In the genomic region with DNA sequence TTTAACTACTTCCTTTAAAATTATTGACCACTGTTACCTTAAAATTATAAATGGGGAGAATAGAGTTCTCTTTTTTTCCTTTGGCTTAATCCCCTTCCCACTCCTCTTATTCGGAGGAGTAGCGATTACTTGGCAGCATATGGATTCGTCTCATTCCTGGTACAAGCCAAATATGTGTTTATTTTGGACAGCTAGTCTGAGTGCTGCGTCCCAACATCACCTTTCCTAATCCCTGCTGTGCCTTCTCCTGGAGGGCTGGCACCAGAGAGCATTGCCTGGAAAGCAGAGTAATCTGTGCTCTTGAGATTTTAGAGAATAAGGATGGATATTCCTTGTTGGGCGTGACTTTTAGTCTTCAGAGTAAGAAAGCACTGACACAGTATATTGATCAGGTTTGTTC, we compare ENCODE assay signal across 16 cellular contexts.
DNase-seq lines count a peak whose midpoint lies in the region; ATAC-seq and TF ChIP-seq lines count a peak whose summit lies in the region.
"Had no signal": no experiment of that assay in that cellular context is flagged by ENCODE, and none has a peak within 500 bp of the region (broad histone marks: within the 10 kb centered on the region; RNA-seq: fewer than 3 reads in every experiment).

No MANE protein-coding gene starts in this region.

- H3K4me1 ChIP-seq in left ventricle myocardium inferior (peaks cover 44% of the 10 kb centered on the region), endocrine pancreas (ENCODE audit: control insufficient read depth, insufficient read depth, low read length) (no peaks in the 10 kb centered on the region), transverse colon (peaks cover 0 to 31% (median 4%) of the 10 kb centered on the region in 4 donors)

- H3K36me3 ChIP-seq in left ventricle myocardium inferior (no peaks in the 10 kb centered on the region), endocrine pancreas (ENCODE audit: control insufficient read depth, insufficient read depth, low read length) (no peaks in the 10 kb centered on the region), transverse colon (no peaks in the 10 kb centered on the region)

- TF ChIP-seq CTCF in left ventricle myocardium inferior (IDR thresholded peaks at IDR 0.05; ENCODE audit: borderline replicate concordance), result no peak
- no peak for TF ChIP-seq CTCF in transverse colon (IDR thresholded peaks at IDR 0.05)

- WGBS in transverse colon (ENCODE audit: low coverage in 1 of 2), 2 donors, result 68 to 76% methylated on average over 4 to 5 of the region's 5 CpGs

- H3K9me3 ChIP-seq in left ventricle myocardium inferior (replicated peaks) (no peaks in the 10 kb centered on the region), endocrine pancreas (ENCODE audit: control insufficient read depth, low read length) (no peaks in the 10 kb centered on the region), transverse colon (no peaks in the 10 kb centered on the region)

- no peak overlapping the region for H3K9ac ChIP-seq in endocrine pancreas (ENCODE audit: control insufficient read depth, insufficient read depth, low read length)

- DNase-seq in left ventricle myocardium superior (no peak), left ventricle myocardium inferior (no peak), NCI-H82 (lab: John Stamatoyannopoulos, UW) (peak; percentile 67), transverse colon (no peak), NCI-H1048 (lab: John Stamatoyannopoulos, UW) (no peak)
- DNase-seq: DMS 273 treated with DMSO at 0.1 percent for 48 hours, GF-D8, H9, KG1, NCI-H1105, NCI-H187, RPMI8226, SIG-M5 had no signal

- in situ Hi-C loops in transverse colon (cut with MboI; ENCODE audit: low pct_ligation_motif_present in 1 of 4, low pct_unique_long_range_greater_than_20kb in 1 of 4, low sequenced_read_pairs in 3 of 4), result loop anchor here in 1 of 4 donors (10.0 kb wide), 1 partner anchor 55 kb away; no protein-coding TSS in a partner anchor

- H3K4me3 ChIP-seq in left ventricle myocardium inferior (no peak overlapping the region), endocrine pancreas (ENCODE audit: control insufficient read depth, insufficient read depth, low read length) (peak overlapping the region; percentile 18), transverse colon (no peak overlapping the region)

- intact Hi-C loops in left ventricle myocardium superior (cut with micrococcal nuclease) (loop anchor here (10.0 kb wide), 1 partner anchor 85 kb away; no protein-coding TSS in a partner anchor), left ventricle myocardium inferior (cut with micrococcal nuclease) (no loop called here), transverse colon (cut with DNase I; ENCODE audit: low total_unique reads) (no loop called here)

- H3K27ac ChIP-seq in left ventricle myocardium inferior (replicated peaks), result no peak overlapping the region
- no peak overlapping the region for H3K27ac ChIP-seq in transverse colon
- H3K27ac ChIP-seq: C4-2B had no signal

- H3K27me3 ChIP-seq in left ventricle myocardium inferior (ENCODE audit: low read depth) (peaks cover 10% of the 10 kb centered on the region), endocrine pancreas (ENCODE audit: control insufficient read depth, insufficient read depth, low read length) (no peaks in the 10 kb centered on the region), transverse colon (no peaks in the 10 kb centered on the region)

- no peak for TF ChIP-seq POLR2A in transverse colon (IDR thresholded peaks at IDR 0.05)

- TF ChIP-seq EP300 in transverse colon (IDR thresholded peaks at IDR 0.05; ENCODE audit: low read depth), result no peak

- ATAC-seq in left ventricle myocardium superior (peak; percentile 20), HG03280 (IDR thresholded peaks at IDR 0.05; ENCODE audit: unreplicated experiment) (no peak)
